ENCODE assay signal across 15 cellular contexts in genomic region chr5:9046756-9047481, GRCh38.
DNase-seq lines count a peak whose midpoint lies in the region; ATAC-seq and TF ChIP-seq lines count a peak whose summit lies in the region.
"Had no signal": no experiment of that assay in that cellular context is flagged by ENCODE, and none has a peak within 500 bp of the region (broad histone marks: within the 10 kb centered on the region; RNA-seq: fewer than 3 reads in every experiment).

No MANE protein-coding gene starts in this region.

- in situ Hi-C loops in Panc1 (cut with HindIII; ENCODE audit: low pct_unique_long_range_greater_than_20kb, low sequenced_read_pairs) (no loop called here), GM13977 (cut with MboI; ENCODE audit: low pct_unique_long_range_greater_than_20kb, low sequenced_read_pairs, unreplicated experiment) (no loop called here)

- peak; percentile 82 for ATAC-seq in Panc1
- ATAC-seq: activated naive CD4-positive, alpha-beta T cell treated with anti-CD3 and anti-CD28 coated beads, Interleukin-2, amount 50 U/mL, for 72 hours; GM23338; naive thymus-derived CD8-positive, alpha-beta T cell had no signal

- TF ChIP-seq CTCF in Panc1 (IDR thresholded peaks at IDR 0.05) (no peak), esophagus squamous epithelium (IDR thresholded peaks at IDR 0.05) (no peak), GM13977 (IDR thresholded peaks at IDR 0.05; ENCODE audit: extremely low read depth, insufficient read depth, missing control alignments) (no peak)

- DNase-seq in EH (ENCODE audit: low read depth) (peak; percentile 99), Panc1 (ENCODE audit: low read depth, low spot score) (peak; percentile 79), esophagus squamous epithelium (lab: John Stamatoyannopoulos, UW) (no peak), myocyte (ENCODE audit: low read depth) (peak; percentile 63), GM13977 (ENCODE audit: low spot score) (no peak), NCI-H2171 (lab: John Stamatoyannopoulos, UW) (no peak), DMS79 treated with DMSO at 0.1 percent for 48 hours (lab: John Stamatoyannopoulos, UW) (no peak), NCI-H1092 (lab: John Stamatoyannopoulos, UW) (no peak)
- DNase-seq: activated CD4-positive, alpha-beta T cell treated with anti-CD3 and anti-CD28 coated beads for 1 hour; naive thymus-derived CD8-positive, alpha-beta T cell; NCI-H1436; stimulated activated CD4-positive, alpha-beta T cell treated with anti-CD3 and anti-CD28 coated beads, Interleukin-4, amount 100 ng/mL, for 24 hours had no signal

- no peak overlapping the region for H3K4me3 ChIP-seq in Panc1 (ENCODE audit: low read depth in 2 of 2, low read length in 2 of 2)
- no peak overlapping the region for H3K4me3 ChIP-seq in esophagus squamous epithelium
- H3K4me3 ChIP-seq: GM23338, tibial nerve had no signal

- H3K4me1 ChIP-seq in Panc1 (ENCODE audit: control insufficient read depth, insufficient read depth, low read length) (no peaks in the 10 kb centered on the region), esophagus squamous epithelium (peaks cover 0 to 16% (median 0%) of the 10 kb centered on the region in 3 donors)
- H3K4me1 ChIP-seq: tibial nerve had no signal

- intact Hi-C loops in Panc1 (cut with micrococcal nuclease; ENCODE audit: unreplicated experiment) (no loop called here), esophagus squamous epithelium (cut with DNase I) (no loop called here)

- POLR2A ChIA-PET in Panc1 (lab: Charles Lee) = no interaction called here

- CTCF ChIA-PET in Panc1 (lab: Charles Lee) = no interaction called here

- H3K36me3 ChIP-seq in Panc1 (ENCODE audit: control insufficient read depth, insufficient read depth, low read length) (no peaks in the 10 kb centered on the region), esophagus squamous epithelium (peaks cover 0 to 32% (median 0%) of the 10 kb centered on the region in 3 donors)

- H3K9me3 ChIP-seq in Panc1 (ENCODE audit: control insufficient read depth, insufficient read depth, low read depth, low read length) (no peaks in the 10 kb centered on the region), esophagus squamous epithelium (no peaks in the 10 kb centered on the region)
- H3K9me3 ChIP-seq: tibial nerve had no signal

- H3K27ac ChIP-seq in Panc1 (ENCODE audit: low read length) = no peak overlapping the region
- H3K27ac ChIP-seq in esophagus squamous epithelium = peak overlapping the region in 3 of 4 donors; percentile 8 to 33 (median 9)
- H3K27ac ChIP-seq: tibial nerve had no signal

- WGBS in esophagus squamous epithelium, 2 donors = 50 to 56% methylated on average over 3 of the region's 3 CpGs

- H3K27me3 ChIP-seq in Panc1 (ENCODE audit: control insufficient read depth, insufficient read depth, low read length) (no peaks in the 10 kb centered on the region), esophagus squamous epithelium (no peaks in the 10 kb centered on the region)
- H3K27me3 ChIP-seq: tibial nerve had no signal

- BruUV-seq in Panc1 (replicated peaks; lab: Mats Ljungman, UMichigan) = no TSS peak

- TF ChIP-seq POLR2A in esophagus squamous epithelium (IDR thresholded peaks at IDR 0.05) = no peak

Comparison
In these comparisons a context has a peak if more than half of its experiments do, and no peak if none do; other contexts are left out.
1. DNase-seq: peak in EH (single experiment), Panc1 (single experiment) and myocyte (single experiment); none in esophagus squamous epithelium (single experiment), GM13977 (single experiment), NCI-H2171 (single experiment), DMS79 treated with DMSO at 0.1 percent for 48 hours (single experiment) and NCI-H1092 (single experiment).